Comparison of ENCODE assay signal across 1 cellular context in the genomic region with DNA sequence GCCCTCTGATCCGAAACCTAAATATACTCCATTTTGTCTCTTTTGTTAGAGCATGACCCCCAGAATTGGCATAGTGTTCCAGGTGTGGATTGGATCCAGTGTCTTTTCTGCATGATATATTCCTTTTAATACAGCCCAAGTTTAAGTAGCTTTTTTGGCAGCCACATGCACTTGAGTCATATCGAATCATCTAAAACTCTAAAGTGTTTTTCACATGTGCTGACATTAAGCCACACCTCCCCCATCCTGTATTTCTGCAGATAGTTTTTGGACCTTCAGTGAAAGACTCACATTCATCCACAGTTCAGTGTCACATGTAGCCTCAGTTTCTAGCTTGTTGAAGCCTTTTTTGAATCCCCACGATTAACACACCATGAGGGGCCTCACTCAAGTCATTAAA.
TF ChIP-seq lines count a peak whose summit lies in the region.

No MANE protein-coding gene starts in this region.

TF ChIP-seq in GM23338, 12 proteins besides CTCF, POLR2A, EP300 and RAD21 (continued from another document):
- TF ChIP-seq, protein P1, sequence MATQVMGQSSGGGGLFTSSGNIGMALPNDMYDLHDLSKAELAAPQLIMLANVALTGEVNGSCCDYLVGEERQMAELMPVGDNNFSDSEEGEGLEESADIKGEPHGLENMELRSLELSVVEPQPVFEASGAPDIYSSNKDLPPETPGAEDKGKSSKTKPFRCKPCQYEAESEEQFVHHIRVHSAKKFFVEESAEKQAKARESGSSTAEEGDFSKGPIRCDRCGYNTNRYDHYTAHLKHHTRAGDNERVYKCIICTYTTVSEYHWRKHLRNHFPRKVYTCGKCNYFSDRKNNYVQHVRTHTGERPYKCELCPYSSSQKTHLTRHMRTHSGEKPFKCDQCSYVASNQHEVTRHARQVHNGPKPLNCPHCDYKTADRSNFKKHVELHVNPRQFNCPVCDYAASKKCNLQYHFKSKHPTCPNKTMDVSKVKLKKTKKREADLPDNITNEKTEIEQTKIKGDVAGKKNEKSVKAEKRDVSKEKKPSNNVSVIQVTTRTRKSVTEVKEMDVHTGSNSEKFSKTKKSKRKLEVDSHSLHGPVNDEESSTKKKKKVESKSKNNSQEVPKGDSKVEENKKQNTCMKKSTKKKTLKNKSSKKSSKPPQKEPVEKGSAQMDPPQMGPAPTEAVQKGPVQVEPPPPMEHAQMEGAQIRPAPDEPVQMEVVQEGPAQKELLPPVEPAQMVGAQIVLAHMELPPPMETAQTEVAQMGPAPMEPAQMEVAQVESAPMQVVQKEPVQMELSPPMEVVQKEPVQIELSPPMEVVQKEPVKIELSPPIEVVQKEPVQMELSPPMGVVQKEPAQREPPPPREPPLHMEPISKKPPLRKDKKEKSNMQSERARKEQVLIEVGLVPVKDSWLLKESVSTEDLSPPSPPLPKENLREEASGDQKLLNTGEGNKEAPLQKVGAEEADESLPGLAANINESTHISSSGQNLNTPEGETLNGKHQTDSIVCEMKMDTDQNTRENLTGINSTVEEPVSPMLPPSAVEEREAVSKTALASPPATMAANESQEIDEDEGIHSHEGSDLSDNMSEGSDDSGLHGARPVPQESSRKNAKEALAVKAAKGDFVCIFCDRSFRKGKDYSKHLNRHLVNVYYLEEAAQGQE (IDR thresholded peaks at IDR 0.05; ENCODE audit: unreplicated experiment), result no peak
- TF ChIP-seq CREB1 (CRISPR knock-in tag; IDR thresholded peaks at IDR 0.05; ENCODE audit: low read depth), result no peak
- TF ChIP-seq POLR2AphosphoS5 (IDR thresholded peaks at IDR 0.05; ENCODE audit: low read depth), result no peak
- TF ChIP-seq NANOG (IDR thresholded peaks at IDR 0.05; ENCODE audit: borderline replicate concordance), result no peak
- no peak for TF ChIP-seq ZNF114 (CRISPR knock-in tag; IDR thresholded peaks at IDR 0.05)
- TF ChIP-seq, protein P2, sequence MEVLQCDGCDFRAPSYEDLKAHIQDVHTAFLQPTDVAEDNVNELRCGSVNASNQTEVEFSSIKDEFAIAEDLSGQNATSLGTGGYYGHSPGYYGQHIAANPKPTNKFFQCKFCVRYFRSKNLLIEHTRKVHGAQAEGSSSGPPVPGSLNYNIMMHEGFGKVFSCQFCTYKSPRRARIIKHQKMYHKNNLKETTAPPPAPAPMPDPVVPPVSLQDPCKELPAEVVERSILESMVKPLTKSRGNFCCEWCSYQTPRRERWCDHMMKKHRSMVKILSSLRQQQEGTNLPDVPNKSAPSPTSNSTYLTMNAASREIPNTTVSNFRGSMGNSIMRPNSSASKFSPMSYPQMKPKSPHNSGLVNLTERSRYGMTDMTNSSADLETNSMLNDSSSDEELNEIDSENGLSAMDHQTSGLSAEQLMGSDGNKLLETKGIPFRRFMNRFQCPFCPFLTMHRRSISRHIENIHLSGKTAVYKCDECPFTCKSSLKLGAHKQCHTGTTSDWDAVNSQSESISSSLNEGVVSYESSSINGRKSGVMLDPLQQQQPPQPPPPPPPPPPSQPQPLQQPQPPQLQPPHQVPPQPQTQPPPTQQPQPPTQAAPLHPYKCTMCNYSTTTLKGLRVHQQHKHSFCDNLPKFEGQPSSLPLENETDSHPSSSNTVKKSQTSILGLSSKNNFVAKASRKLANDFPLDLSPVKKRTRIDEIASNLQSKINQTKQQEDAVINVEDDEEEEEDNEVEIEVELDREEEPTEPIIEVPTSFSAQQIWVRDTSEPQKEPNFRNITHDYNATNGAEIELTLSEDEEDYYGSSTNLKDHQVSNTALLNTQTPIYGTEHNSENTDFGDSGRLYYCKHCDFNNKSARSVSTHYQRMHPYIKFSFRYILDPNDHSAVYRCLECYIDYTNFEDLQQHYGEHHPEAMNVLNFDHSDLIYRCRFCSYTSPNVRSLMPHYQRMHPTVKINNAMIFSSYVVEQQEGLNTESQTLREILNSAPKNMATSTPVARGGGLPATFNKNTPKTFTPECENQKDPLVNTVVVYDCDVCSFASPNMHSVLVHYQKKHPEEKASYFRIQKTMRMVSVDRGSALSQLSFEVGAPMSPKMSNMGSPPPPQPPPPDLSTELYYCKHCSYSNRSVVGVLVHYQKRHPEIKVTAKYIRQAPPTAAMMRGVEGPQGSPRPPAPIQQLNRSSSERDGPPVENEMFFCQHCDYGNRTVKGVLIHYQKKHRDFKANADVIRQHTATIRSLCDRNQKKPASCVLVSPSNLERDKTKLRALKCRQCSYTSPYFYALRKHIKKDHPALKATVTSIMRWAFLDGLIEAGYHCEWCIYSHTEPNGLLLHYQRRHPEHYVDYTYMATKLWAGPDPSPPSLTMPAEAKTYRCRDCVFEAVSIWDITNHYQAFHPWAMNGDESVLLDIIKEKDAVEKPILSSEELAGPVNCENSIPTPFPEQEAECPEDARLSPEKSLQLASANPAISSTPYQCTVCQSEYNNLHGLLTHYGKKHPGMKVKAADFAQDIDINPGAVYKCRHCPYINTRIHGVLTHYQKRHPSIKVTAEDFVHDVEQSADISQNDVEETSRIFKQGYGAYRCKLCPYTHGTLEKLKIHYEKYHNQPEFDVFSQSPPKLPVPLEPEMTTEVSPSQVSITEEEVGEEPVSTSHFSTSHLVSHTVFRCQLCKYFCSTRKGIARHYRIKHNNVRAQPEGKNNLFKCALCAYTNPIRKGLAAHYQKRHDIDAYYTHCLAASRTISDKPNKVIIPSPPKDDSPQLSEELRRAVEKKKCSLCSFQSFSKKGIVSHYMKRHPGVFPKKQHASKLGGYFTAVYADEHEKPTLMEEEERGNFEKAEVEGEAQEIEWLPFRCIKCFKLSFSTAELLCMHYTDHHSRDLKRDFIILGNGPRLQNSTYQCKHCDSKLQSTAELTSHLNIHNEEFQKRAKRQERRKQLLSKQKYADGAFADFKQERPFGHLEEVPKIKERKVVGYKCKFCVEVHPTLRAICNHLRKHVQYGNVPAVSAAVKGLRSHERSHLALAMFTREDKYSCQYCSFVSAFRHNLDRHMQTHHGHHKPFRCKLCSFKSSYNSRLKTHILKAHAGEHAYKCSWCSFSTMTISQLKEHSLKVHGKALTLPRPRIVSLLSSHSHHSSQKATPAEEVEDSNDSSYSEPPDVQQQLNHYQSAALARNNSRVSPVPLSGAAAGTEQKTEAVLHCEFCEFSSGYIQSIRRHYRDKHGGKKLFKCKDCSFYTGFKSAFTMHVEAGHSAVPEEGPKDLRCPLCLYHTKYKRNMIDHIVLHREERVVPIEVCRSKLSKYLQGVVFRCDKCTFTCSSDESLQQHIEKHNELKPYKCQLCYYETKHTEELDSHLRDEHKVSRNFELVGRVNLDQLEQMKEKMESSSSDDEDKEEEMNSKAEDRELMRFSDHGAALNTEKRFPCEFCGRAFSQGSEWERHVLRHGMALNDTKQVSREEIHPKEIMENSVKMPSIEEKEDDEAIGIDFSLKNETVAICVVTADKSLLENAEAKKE (CRISPR knock-in tag; IDR thresholded peaks at IDR 0.05), result no peak
- no peak for TF ChIP-seq EZH2phosphoT487 (IDR thresholded peaks at IDR 0.05; ENCODE audit: unreplicated experiment)
